ENCODE assay signal across 8 cellular contexts in the genomic region with DNA sequence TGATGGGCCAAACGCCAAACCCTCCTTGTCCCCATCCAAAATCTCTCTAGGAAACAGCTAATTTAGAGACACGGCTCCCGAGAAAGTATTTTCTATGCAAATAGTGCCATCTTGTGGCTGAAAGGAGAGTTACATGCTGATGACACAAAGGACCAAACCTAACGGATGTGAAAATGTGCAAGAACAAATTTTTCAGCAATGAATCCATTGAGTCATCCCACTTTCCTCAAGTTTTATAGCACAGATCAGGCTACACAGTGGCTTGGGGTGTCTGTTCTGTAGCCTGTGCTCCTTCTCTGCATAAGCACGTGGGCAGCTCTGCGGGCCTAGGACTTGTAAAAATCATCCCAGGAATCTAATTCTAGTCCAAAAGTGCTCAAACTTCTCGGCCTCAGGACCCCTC.
DNase-seq lines count a peak whose midpoint lies in the region; ATAC-seq and TF ChIP-seq lines count a peak whose summit lies in the region.

No MANE protein-coding gene starts in this region.

- H3K4me1 ChIP-seq in prostate gland (replicated peaks): no peaks in the 10 kb centered on the region

- CTCF ChIA-PET in RWPE1 (lab: Yijun Ruan, JAX): interaction anchor here (0.6 to 6.9 kb wide), 14 partner anchors 9 to 496 kb away, joined by 3 to 46 read pairs (median 4); partner anchors contain the start of gene CHN2

- DNase-seq in AG08396 (ENCODE audit: low spot score): peak; percentile 71
- DNase-seq in RWPE1 (ENCODE audit: low spot score): peak; percentile 79
- DNase-seq in activated naive CD8-positive, alpha-beta T cell treated with anti-CD3 and anti-CD28 coated beads, Interleukin-2, amount 50 U/mL, for 16 hours (ENCODE audit: low read depth, low spot score): peak; percentile 13
- no peak for DNase-seq in Right ventricle myocardium superior
- peak; percentile 74 for DNase-seq in prostate gland (ENCODE audit: low spot score)
- DNase-seq in GF-D8 (lab: John Stamatoyannopoulos, UW): no peak

- H3K36me3 ChIP-seq in prostate gland: no peaks in the 10 kb centered on the region

- no peak overlapping the region for H3K4me3 ChIP-seq in prostate gland

- intact Hi-C loops in Right ventricle myocardium superior (cut with DNase I) (loop anchor here (5.0 kb wide), 2 partner anchors 217 to 487 kb away; partner anchors contain the start of gene CHN2), prostate gland (cut with DNase I) (loop anchor here (2.0 to 5.0 kb wide), 2 partner anchors 302 to 486 kb away; no protein-coding TSS in a partner anchor)

- no peaks in the 10 kb centered on the region for H3K27me3 ChIP-seq in prostate gland (replicated peaks; ENCODE audit: insufficient read depth)

- POLR2A ChIA-PET in RWPE1 (lab: Yijun Ruan, JAX; ENCODE audit: low non-redundant PET): no interaction called here

- TF ChIP-seq POLR2A in prostate gland (IDR thresholded peaks at IDR 0.05): no peak

- ATAC-seq in GM18502 (IDR thresholded peaks at IDR 0.05; ENCODE audit: poor library complexity, unreplicated experiment) (peak; percentile 65), Right ventricle myocardium superior (ENCODE audit: poor library complexity) (peak; percentile 75)

- TF ChIP-seq CTCF in LNCAP (IDR thresholded peaks at IDR 0.05): peak; percentile 71
- peak; percentile 77 for TF ChIP-seq CTCF in RWPE1 (conservative IDR thresholded peaks at IDR 0.05; ENCODE audit: low read depth)
- peak; percentile 80 to 94 (median 88) for TF ChIP-seq CTCF in prostate gland (IDR thresholded peaks at IDR 0.05)

- H3K9me3 ChIP-seq in prostate gland: no peaks in the 10 kb centered on the region

- H3K27ac ChIP-seq in RWPE1 (no peak overlapping the region), prostate gland (no peak overlapping the region)

- 14% methylated on average over 7 of the region's 7 CpGs for WGBS in prostate gland

Comparison
In these comparisons a context has a peak if more than half of its experiments do, and no peak if none do; other contexts are left out.
1. DNase-seq: peak in AG08396 (single experiment), RWPE1 (single experiment), activated naive CD8-positive, alpha-beta T cell treated with anti-CD3 and anti-CD28 coated beads, Interleukin-2, amount 50 U/mL, for 16 hours (single experiment) and prostate gland (single experiment); none in Right ventricle myocardium superior (single experiment) and GF-D8 (single experiment).
2. Peak in every context shown above with its lines, with median percentiles within 50 percentile points of each other: CTCF ChIP-seq.